18 cellular contexts compared by ENCODE assay signal in the genomic region with DNA sequence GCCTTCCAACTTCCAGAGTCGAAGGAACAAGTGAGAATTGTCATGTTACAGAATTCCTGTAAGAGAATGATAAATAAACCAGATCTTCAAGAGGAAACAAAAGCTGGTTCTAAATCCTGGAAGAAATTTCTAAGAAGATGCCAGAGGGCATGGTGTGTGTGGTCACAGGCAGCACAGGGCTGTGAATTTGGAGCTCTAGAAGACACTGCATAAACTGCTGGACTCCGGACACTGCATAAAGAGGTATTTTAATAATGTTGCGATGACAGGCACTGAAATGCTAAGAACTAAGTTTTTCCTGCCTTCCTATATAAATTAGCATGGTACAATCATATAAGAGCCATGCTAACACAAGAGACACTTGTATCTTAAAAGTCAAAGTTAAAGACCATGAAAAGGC.
DNase-seq lines count a peak whose midpoint lies in the region; ATAC-seq and TF ChIP-seq lines count a peak whose summit lies in the region.
"Had no signal": no experiment of that assay in that cellular context is flagged by ENCODE, and none has a peak within 500 bp of the region (broad histone marks: within the 10 kb centered on the region; RNA-seq: fewer than 3 reads in every experiment).

No MANE protein-coding gene starts in this region.

- H3K36me3 ChIP-seq in smooth muscle cell (ENCODE audit: low read depth), result peaks cover 19% of the 10 kb centered on the region

- no peaks in the 10 kb centered on the region for H3K27me3 Mint-ChIP-seq in activated CD8-positive, alpha-beta memory T cell treated with anti-CD3 and anti-CD28 coated beads, Interleukin-2, amount 10 ng/mL, durations not matched to agents 7 days and 5 days
- H3K27me3 Mint-ChIP-seq in T-cell, result no peaks in the 10 kb centered on the region

- POLR2A ChIA-PET in T-cell (lab: Charles Lee), result interaction anchor here in 1 of 2 donors (0.6 kb wide), 1 partner anchor 32 kb away, joined by 4 read pairs; no protein-coding TSS in a partner anchor

- TF ChIP-seq CTCF in fibroblast of villous mesenchyme (IDR thresholded peaks at IDR 0.05; ENCODE audit: insufficient read depth, low read depth, low read length), result no peak
- no peak for TF ChIP-seq CTCF in smooth muscle cell (IDR thresholded peaks at IDR 0.05; ENCODE audit: borderline replicate concordance, insufficient read depth, poor library complexity, severe bottlenecking)

- H3K27ac ChIP-seq in smooth muscle cell (ENCODE audit: low read depth), result peak overlapping the region; percentile 36
- H3K27ac ChIP-seq: colonic mucosa, esophagus muscularis mucosa, sigmoid colon had no signal

- H3K4me3 Mint-ChIP-seq in activated CD8-positive, alpha-beta memory T cell treated with anti-CD3 and anti-CD28 coated beads, Interleukin-2, amount 10 ng/mL, durations not matched to agents 7 days and 5 days, result no peak overlapping the region
- no peak overlapping the region for H3K4me3 Mint-ChIP-seq in T-cell

- intact Hi-C loops in left cardiac atrium (cut with DNase I), result loop anchor here in 1 of 2 donors (10.0 kb wide), 1 partner anchor 149 kb away; no protein-coding TSS in a partner anchor

- H3K4me3 ChIP-seq in fibroblast of villous mesenchyme (ENCODE audit: low read depth, low read length) (no peak overlapping the region), smooth muscle cell (no peak overlapping the region)
- H3K4me3 ChIP-seq: colonic mucosa, esophagus muscularis mucosa, sigmoid colon had no signal

- peak overlapping the region; percentile 52 for H3K27ac Mint-ChIP-seq in activated CD8-positive, alpha-beta memory T cell treated with anti-CD3 and anti-CD28 coated beads, Interleukin-2, amount 10 ng/mL, durations not matched to agents 7 days and 5 days
- peak overlapping the region; percentile 8 to 58 for H3K27ac Mint-ChIP-seq in T-cell

- H3F3A ChIP-seq in smooth muscle cell (ENCODE audit: low read depth), result no peaks in the 10 kb centered on the region

- H3K4me1 ChIP-seq in smooth muscle cell (ENCODE audit: low read depth), result no peaks in the 10 kb centered on the region
- H3K4me1 ChIP-seq: colonic mucosa had no signal

- H3K9me3 Mint-ChIP-seq in activated CD8-positive, alpha-beta memory T cell treated with anti-CD3 and anti-CD28 coated beads, Interleukin-2, amount 10 ng/mL, durations not matched to agents 7 days and 5 days (ENCODE audit: low read depth), result no peaks in the 10 kb centered on the region
- H3K9me3 Mint-ChIP-seq in T-cell, result peaks cover 0 to 5% (median 0%) of the 10 kb centered on the region in 3 donors

- ATAC-seq in activated CD8-positive, alpha-beta memory T cell treated with anti-CD3 and anti-CD28 coated beads, Interleukin-2, amount 10 ng/mL, durations not matched to agents 7 days and 5 days, result no peak
- no peak for ATAC-seq in T-cell (replicated peaks in 1 of 4)
- ATAC-seq in left cardiac atrium, result no peak
- ATAC-seq in HG02759 (IDR thresholded peaks at IDR 0.05; ENCODE audit: unreplicated experiment), result no peak

- H3K9me3 ChIP-seq in smooth muscle cell (replicated peaks; ENCODE audit: low read depth), result peaks cover 4% of the 10 kb centered on the region
- H3K9me3 ChIP-seq: colonic mucosa, esophagus muscularis mucosa, sigmoid colon had no signal

- no peak for DNase-seq in activated CD8-positive, alpha-beta memory T cell treated with anti-CD3 and anti-CD28 coated beads, Interleukin-2, amount 10 ng/mL, durations not matched to agents 7 days and 5 days
- no peak for DNase-seq in activated CD8-positive, alpha-beta memory T cell treated with anti-CD3 and anti-CD28 coated beads, Interleukin-2, amount 50 U/mL, for 4 hours
- no peak for DNase-seq in T-cell
- DNase-seq in fibroblast of villous mesenchyme (ENCODE audit: low read depth), result peak; percentile 14
- DNase-seq in smooth muscle cell (lab: John Stamatoyannopoulos, UW; ENCODE audit: unreplicated experiment), result no peak
- DNase-seq in left cardiac atrium, result no peak
- no peak for DNase-seq in SHP77 (lab: John Stamatoyannopoulos, UW)
- DNase-seq: amniotic stem cell; colonic mucosa; DMS153; NCI-H1092 treated with DMSO at 0.1 percent for 48 hours; NCI-H2171 treated with DMSO at 0.1 percent for 48 hours; NK-92 treated with Interleukin-12 subunit alpha and Interleukin-12 subunit beta, amount 100 ng/mL, for 24 hours; Right ventricle myocardium superior; sigmoid colon; stimulated activated CD4-positive, alpha-beta T cell treated with anti-CD3 and anti-CD28 coated beads, Interleukin-4, amount 100 ng/mL, for 24 hours had no signal

- no peaks in the 10 kb centered on the region for H3K27me3 ChIP-seq in smooth muscle cell (ENCODE audit: low read depth)
- H3K27me3 ChIP-seq: colonic mucosa, esophagus muscularis mucosa, sigmoid colon had no signal

- peaks cover 65% of the 10 kb centered on the region for H3K79me2 ChIP-seq in smooth muscle cell (ENCODE audit: low read depth)

- peaks cover 52% of the 10 kb centered on the region for H4K20me1 ChIP-seq in smooth muscle cell (ENCODE audit: low read depth)

- CTCF ChIA-PET in activated CD8-positive, alpha-beta memory T cell treated with anti-CD3 and anti-CD28 coated beads, Interleukin-2, amount 10 ng/mL, durations not matched to agents 7 days and 5 days (lab: Charles Lee), result no interaction called here
- CTCF ChIA-PET in T-cell (lab: Charles Lee), result no interaction called here

- H2AFZ ChIP-seq in smooth muscle cell (ENCODE audit: low read depth), result no peak overlapping the region

- H3K4me2 ChIP-seq in smooth muscle cell, result no peak overlapping the region

- 82% methylated on average over 3 of the region's 3 CpGs for WGBS in smooth muscle cell (ENCODE audit: low lambda C conversion rate)

- no peak overlapping the region for H3K9ac ChIP-seq in smooth muscle cell (ENCODE audit: low read depth)

- H3K36me3 Mint-ChIP-seq in activated CD8-positive, alpha-beta memory T cell treated with anti-CD3 and anti-CD28 coated beads, Interleukin-2, amount 10 ng/mL, durations not matched to agents 7 days and 5 days, result peaks cover 51% of the 10 kb centered on the region
- H3K36me3 Mint-ChIP-seq in T-cell, result peaks cover 66% of the 10 kb centered on the region

- H3K4me1 Mint-ChIP-seq in activated CD8-positive, alpha-beta memory T cell treated with anti-CD3 and anti-CD28 coated beads, Interleukin-2, amount 10 ng/mL, durations not matched to agents 7 days and 5 days, result peaks cover 31% of the 10 kb centered on the region
- H3K4me1 Mint-ChIP-seq in T-cell, result peaks cover 44 to 56% (median 46%) of the 10 kb centered on the region in 3 donors
